ENCODE assay signal across 25 cellular contexts in genomic region chr19:20179946-20180345, GRCh38.
"Had no signal": no experiment of that assay in that cellular context is flagged by ENCODE, and none has a peak within 500 bp of the region (broad histone marks: within the 10 kb centered on the region; RNA-seq: fewer than 3 reads in every experiment).

No MANE protein-coding gene starts in this region.

- H3K36me3 ChIP-seq: neutrophil, ovary, thyroid gland, upper lobe of right lung had no signal

- H3K27ac ChIP-seq: body of pancreas, heart right ventricle, left ventricle myocardium inferior, neutrophil, ovary, psoas muscle, upper lobe of right lung had no signal

- H3K4me1 ChIP-seq: body of pancreas, heart right ventricle, left ventricle myocardium inferior, psoas muscle, upper lobe of right lung had no signal

- ATAC-seq: activated T-cell treated with anti-CD3 and anti-CD28 coated beads, Interleukin-2, amount 50 U/mL, for 72 hours; body of pancreas; esophagus mucosa; heart right ventricle; natural killer cell; psoas muscle; right cardiac atrium; upper lobe of right lung; WTC11 had no signal

- H3K4me3 ChIP-seq: body of pancreas, heart right ventricle, left ventricle myocardium inferior, ovary, psoas muscle, thyroid gland, upper lobe of right lung had no signal

- DNase-seq: activated CD4-positive, alpha-beta T cell treated with anti-CD3 and anti-CD28 coated beads, Interleukin-2, amount 50 U/mL, for 4 hours; activated CD8-positive, alpha-beta memory T cell treated with anti-CD3 and anti-CD28 coated beads, Interleukin-2, amount 50 U/mL, for 48 hours; activated effector memory CD4-positive, alpha-beta T cell treated with Interleukin-2 at 50 U/mL for 16 hours; activated naive CD4-positive, alpha-beta T cell treated with anti-CD3 and anti-CD28 coated beads for 36 hours; activated naive CD8-positive, alpha-beta T cell treated with anti-CD3 and anti-CD28 coated beads, Interleukin-2, amount 10 ng/mL, durations not matched to agents 7 days and 5 days; activated T-cell treated with anti-CD3 and anti-CD28 coated beads, Interleukin-2, amount 50 U/mL, for 72 hours; body of pancreas; caudate nucleus; dermis blood vessel endothelial cell; effector CD8-positive, alpha-beta T cell; heart right ventricle; left ventricle myocardium inferior; natural killer cell; ovary; psoas muscle; right cardiac atrium; stimulated activated CD4-positive, alpha-beta T cell treated with anti-CD3 and anti-CD28 coated beads, Interleukin-12 subunit alpha, Interleukin-12 subunit beta, amount 100 ng/mL, for 4 hours; stimulated activated CD4-positive, alpha-beta T cell treated with anti-CD3 and anti-CD28 coated beads, Interleukin-1b, Interleukin-23, amount 100 ng/mL, for 48 hours; substantia nigra; T1000; thyroid gland; upper lobe of right lung had no signal

- H3K9me3 ChIP-seq: body of pancreas, left ventricle myocardium inferior, neutrophil, ovary, psoas muscle, thyroid gland, upper lobe of right lung had no signal

- H3K27me3 ChIP-seq: body of pancreas, heart right ventricle, neutrophil, ovary, thyroid gland, upper lobe of right lung had no signal
